2 cellular contexts compared by ENCODE assay signal in the genomic region with DNA sequence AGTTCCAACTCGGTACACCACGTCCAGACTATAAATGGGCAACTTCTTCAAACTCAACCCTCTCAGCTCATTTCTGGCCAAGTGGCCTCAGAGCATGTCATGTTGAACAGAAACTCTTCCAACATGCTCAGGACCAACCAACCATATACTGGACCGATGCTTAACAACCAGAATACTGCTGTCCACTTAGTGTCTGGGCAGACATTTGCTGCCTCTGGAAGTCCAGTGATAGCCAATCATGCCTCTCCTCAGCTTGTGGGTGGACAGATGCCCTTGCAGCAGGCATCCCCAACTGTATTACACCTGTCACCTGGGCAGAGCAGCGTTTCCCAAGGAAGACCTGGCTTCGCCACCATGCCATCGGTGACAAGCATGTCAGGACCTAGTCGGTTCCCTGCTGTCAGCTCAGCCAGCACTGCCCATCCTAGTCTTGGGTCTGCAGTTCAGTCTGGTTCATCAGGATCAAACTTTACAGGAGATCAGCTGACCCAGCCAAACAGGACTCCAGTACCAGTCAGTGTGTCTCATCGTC.
TF ChIP-seq lines count a peak whose summit lies in the region.

No MANE protein-coding gene starts in this region.

TF ChIP-seq in GM12878, 131 proteins besides CTCF, POLR2A, EP300 and RAD21:
- TF ChIP-seq HDAC2 (IDR thresholded peaks at IDR 0.05), result no peak
- no peak for TF ChIP-seq MEF2B (IDR thresholded peaks at IDR 0.05; ENCODE audit: partially characterized antibody, poor library complexity, severe bottlenecking)
- TF ChIP-seq IKZF2 (IDR thresholded peaks at IDR 0.05), result no peak
- no peak for TF ChIP-seq EGR1 (IDR thresholded peaks at IDR 0.05; ENCODE audit: borderline replicate concordance in 1 of 2, low read depth in 2 of 2, low read length in 2 of 2)
- TF ChIP-seq ZNF274 (IDR thresholded peaks at IDR 0.05; ENCODE audit: insufficient read depth, insufficient read length), result no peak
- no peak for TF ChIP-seq RBBP5 (conservative IDR thresholded peaks at IDR 0.05)
- no peak for TF ChIP-seq ESRRA (IDR thresholded peaks at IDR 0.05; ENCODE audit: low read length)
- no peak for TF ChIP-seq ZNF384 (IDR thresholded peaks at IDR 0.05; ENCODE audit: borderline replicate concordance, low read depth, low read length)
- TF ChIP-seq SREBF1 (IDR thresholded peaks at IDR 0.05; ENCODE audit: low read length), result no peak
- TF ChIP-seq, protein P1, sequence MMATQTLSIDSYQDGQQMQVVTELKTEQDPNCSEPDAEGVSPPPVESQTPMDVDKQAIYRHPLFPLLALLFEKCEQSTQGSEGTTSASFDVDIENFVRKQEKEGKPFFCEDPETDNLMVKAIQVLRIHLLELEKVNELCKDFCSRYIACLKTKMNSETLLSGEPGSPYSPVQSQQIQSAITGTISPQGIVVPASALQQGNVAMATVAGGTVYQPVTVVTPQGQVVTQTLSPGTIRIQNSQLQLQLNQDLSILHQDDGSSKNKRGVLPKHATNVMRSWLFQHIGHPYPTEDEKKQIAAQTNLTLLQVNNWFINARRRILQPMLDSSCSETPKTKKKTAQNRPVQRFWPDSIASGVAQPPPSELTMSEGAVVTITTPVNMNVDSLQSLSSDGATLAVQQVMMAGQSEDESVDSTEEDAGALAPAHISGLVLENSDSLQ (IDR thresholded peaks at IDR 0.05), result no peak
- TF ChIP-seq TCF7 (IDR thresholded peaks at IDR 0.05; ENCODE audit: borderline replicate concordance), result no peak
- TF ChIP-seq SMC3 (IDR thresholded peaks at IDR 0.05; ENCODE audit: borderline replicate concordance, low read length), result no peak
- TF ChIP-seq FOS (IDR thresholded peaks at IDR 0.05; ENCODE audit: borderline replicate concordance, extremely low read depth, insufficient read length), result no peak
- no peak for TF ChIP-seq EED (IDR thresholded peaks at IDR 0.05; ENCODE audit: low read depth)
- no peak for TF ChIP-seq PRDM15 (CRISPR knock-in tag; IDR thresholded peaks at IDR 0.05)
- no peak for TF ChIP-seq GABPA (IDR thresholded peaks at IDR 0.05; ENCODE audit: low read depth)
TF ChIP-seq in GM12878: peak in this region for 0.

TF ChIP-seq in SK-N-SH treated with all-trans-retinoic acid at 6 μM for 48 hours, 23 proteins besides CTCF, POLR2A, EP300 and RAD21:
- TF ChIP-seq TOX (CRISPR knock-in tag; IDR thresholded peaks at IDR 0.05; ENCODE audit: borderline replicate concordance), result no peak
- no peak for TF ChIP-seq CREB5 (CRISPR knock-in tag; IDR thresholded peaks at IDR 0.05; ENCODE audit: low read depth)
- TF ChIP-seq BACH2 (CRISPR knock-in tag; IDR thresholded peaks at IDR 0.05; ENCODE audit: borderline replicate concordance), result no peak
- no peak for TF ChIP-seq ARNTL (CRISPR knock-in tag; IDR thresholded peaks at IDR 0.05; ENCODE audit: borderline replicate concordance, low read depth)
TF ChIP-seq in SK-N-SH treated with all-trans-retinoic acid at 6 μM for 48 hours: peak in this region for 0.
